In the genomic region with DNA sequence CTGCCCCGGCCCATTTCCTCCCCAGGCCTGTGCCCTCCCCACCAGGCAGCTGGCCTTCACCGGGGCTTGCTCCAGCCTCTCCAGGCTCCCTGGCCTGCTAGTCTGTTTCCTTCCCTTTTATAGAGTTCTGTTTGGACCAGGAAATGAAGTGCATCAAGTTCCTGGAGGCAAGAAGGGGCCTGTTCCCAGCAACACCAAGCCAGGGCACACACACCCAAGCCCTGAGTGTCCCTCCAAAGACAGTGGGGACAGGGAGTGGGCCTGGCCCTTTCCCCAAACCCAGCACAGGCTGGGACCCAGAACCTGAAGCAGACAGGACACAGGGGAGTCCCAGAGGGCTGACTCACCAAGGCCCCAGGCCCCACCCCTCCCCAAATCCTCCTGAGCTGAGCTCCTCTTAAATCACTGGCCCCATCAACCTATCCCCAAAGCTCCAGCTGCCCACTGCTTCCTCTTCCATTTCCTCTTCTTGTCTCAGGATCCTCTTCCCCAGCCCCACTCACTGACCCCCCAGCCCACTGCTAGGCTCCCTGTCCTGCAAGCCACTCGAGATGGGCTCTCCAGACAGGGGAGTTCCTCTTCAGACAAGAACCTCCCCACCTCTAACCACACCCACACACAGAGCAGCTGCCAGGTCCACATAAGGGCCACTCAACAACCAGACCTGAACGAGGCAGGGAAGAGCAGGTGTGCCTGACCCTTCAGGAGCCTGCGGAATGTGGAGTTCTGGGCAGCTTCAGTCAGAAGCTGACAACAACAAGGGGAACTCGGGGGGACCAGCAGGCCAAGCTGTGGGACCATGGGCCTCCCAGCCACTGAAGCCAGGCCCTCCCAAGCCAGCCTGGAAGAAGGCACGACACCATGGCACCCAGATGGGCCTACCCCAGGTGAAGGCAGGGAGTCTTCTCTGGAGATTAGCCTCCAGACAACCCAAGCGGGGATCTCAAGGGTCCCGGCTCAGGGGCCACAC, we compare ENCODE assay signal across 9 cellular contexts.
DNase-seq lines count a peak whose midpoint lies in the region; ATAC-seq and TF ChIP-seq lines count a peak whose summit lies in the region.
"Had no signal": no experiment of that assay in that cellular context is flagged by ENCODE, and none has a peak within 500 bp of the region (broad histone marks: within the 10 kb centered on the region; RNA-seq: fewer than 3 reads in every experiment).

No MANE protein-coding gene starts in this region.

- H3K27me3 Mint-ChIP-seq in activated CD8-positive, alpha-beta T cell treated with anti-CD3 and anti-CD28 coated beads, Interleukin-2, amount 10 ng/mL, durations not matched to agents 7 days and 5 days (ENCODE audit: low read depth) = peaks cover 23% of the 10 kb centered on the region
- peaks cover 5% of the 10 kb centered on the region for H3K27me3 Mint-ChIP-seq in activated CD8-positive, alpha-beta T cell treated with anti-CD3 and anti-CD28 coated beads for 36 hours
- H3K27me3 Mint-ChIP-seq in chondrocyte (ENCODE audit: low read depth) = no peaks in the 10 kb centered on the region

- CTCF ChIA-PET in activated CD8-positive, alpha-beta T cell treated with anti-CD3 and anti-CD28 coated beads, Interleukin-2, amount 10 ng/mL, durations not matched to agents 7 days and 5 days (lab: Charles Lee) = interaction anchor here (1.0 to 1.2 kb wide), 2 partner anchors 16 to 42 kb away, joined by 3 read pairs; no protein-coding TSS in a partner anchor
- CTCF ChIA-PET in activated CD8-positive, alpha-beta T cell treated with anti-CD3 and anti-CD28 coated beads for 36 hours (lab: Charles Lee) = interaction anchor here (1.6 kb wide), 1 partner anchor 139 kb away, joined by 4 read pairs; no protein-coding TSS in a partner anchor

- DNase-seq in activated CD8-positive, alpha-beta T cell treated with anti-CD3 and anti-CD28 coated beads, Interleukin-2, amount 10 ng/mL, durations not matched to agents 7 days and 5 days = no peak
- no peak for DNase-seq in activated CD8-positive, alpha-beta T cell treated with anti-CD3 and anti-CD28 coated beads for 36 hours
- DNase-seq in chondrocyte (ENCODE audit: low spot score) (no peak), retina (no peak)
- DNase-seq in activated CD4-positive, alpha-beta T cell treated with anti-CD3 and anti-CD28 coated beads for 48 hours = no peak
- DNase-seq: activated naive CD4-positive, alpha-beta T cell treated with Interleukin-2 at 50 U/mL for 16 hours had no signal

- no peak for ATAC-seq in activated CD8-positive, alpha-beta T cell treated with anti-CD3 and anti-CD28 coated beads, Interleukin-2, amount 10 ng/mL, durations not matched to agents 7 days and 5 days
- ATAC-seq in activated CD8-positive, alpha-beta T cell treated with anti-CD3 and anti-CD28 coated beads for 36 hours = no peak
- ATAC-seq in HG03139 (IDR thresholded peaks at IDR 0.05; ENCODE audit: unreplicated experiment) = no peak

- POLR2A ChIA-PET in activated CD8-positive, alpha-beta T cell treated with anti-CD3 and anti-CD28 coated beads, Interleukin-2, amount 10 ng/mL, durations not matched to agents 7 days and 5 days (lab: Charles Lee) = no interaction called here
- POLR2A ChIA-PET in activated CD8-positive, alpha-beta T cell treated with anti-CD3 and anti-CD28 coated beads for 36 hours (lab: Charles Lee) = no interaction called here

- no peak for TF ChIP-seq CTCF in activated CD8-positive, alpha-beta T cell treated with anti-CD3 and anti-CD28 coated beads for 36 hours (IDR thresholded peaks at IDR 0.05)
- no peak for TF ChIP-seq CTCF in chondrocyte (IDR thresholded peaks at IDR 0.05)

- H3K36me3 ChIP-seq in mucosa of rectum (ENCODE audit: control insufficient read depth in 2 of 2, insufficient read depth in 2 of 2, low read length in 2 of 2) (no peaks in the 10 kb centered on the region), urinary bladder (ENCODE audit: insufficient read depth) (no peaks in the 10 kb centered on the region)

- H3K4me3 ChIP-seq in mucosa of rectum (ENCODE audit: low read length in 2 of 2) = no peak overlapping the region
- no peak overlapping the region for H3K4me3 ChIP-seq in urinary bladder (ENCODE audit: low read depth, low read length)

- no peaks in the 10 kb centered on the region for H3K27me3 ChIP-seq in mucosa of rectum (ENCODE audit: control insufficient read depth in 2 of 2, insufficient read depth in 2 of 2, low read length in 2 of 2)

- no peaks in the 10 kb centered on the region for H3K9me3 Mint-ChIP-seq in activated CD8-positive, alpha-beta T cell treated with anti-CD3 and anti-CD28 coated beads, Interleukin-2, amount 10 ng/mL, durations not matched to agents 7 days and 5 days (ENCODE audit: insufficient read depth)
- H3K9me3 Mint-ChIP-seq in activated CD8-positive, alpha-beta T cell treated with anti-CD3 and anti-CD28 coated beads for 36 hours = no peaks in the 10 kb centered on the region
- no peaks in the 10 kb centered on the region for H3K9me3 Mint-ChIP-seq in chondrocyte (ENCODE audit: low read depth)

- peaks cover 1% of the 10 kb centered on the region for H3K36me3 Mint-ChIP-seq in activated CD8-positive, alpha-beta T cell treated with anti-CD3 and anti-CD28 coated beads, Interleukin-2, amount 10 ng/mL, durations not matched to agents 7 days and 5 days (ENCODE audit: low read depth)
- no peaks in the 10 kb centered on the region for H3K36me3 Mint-ChIP-seq in activated CD8-positive, alpha-beta T cell treated with anti-CD3 and anti-CD28 coated beads for 36 hours (ENCODE audit: low read depth)
- peaks cover 1% of the 10 kb centered on the region for H3K36me3 Mint-ChIP-seq in chondrocyte (ENCODE audit: low read depth)

- H3K27ac ChIP-seq in mucosa of rectum (ENCODE audit: low read depth in 2 of 2, low read length in 2 of 2) (peak overlapping the region; percentile 71 to 83), urinary bladder (ENCODE audit: low read depth) (peak overlapping the region; percentile 96)

- WGBS in urinary bladder = 37% methylated on average over 9 of the region's 9 CpGs

- peaks cover 34 to 38% of the 10 kb centered on the region in 2 donors for H3K4me1 ChIP-seq in mucosa of rectum (ENCODE audit: control insufficient read depth in 2 of 2, insufficient read depth in 2 of 2, low read length in 2 of 2)
- peaks cover 3% of the 10 kb centered on the region for H3K4me1 ChIP-seq in urinary bladder (ENCODE audit: insufficient read depth)

- no peaks in the 10 kb centered on the region for H3K9me3 ChIP-seq in mucosa of rectum (ENCODE audit: control insufficient read depth in 2 of 2, low read length in 2 of 2)

- peak overlapping the region; percentile 51 for H3K27ac Mint-ChIP-seq in activated CD8-positive, alpha-beta T cell treated with anti-CD3 and anti-CD28 coated beads, Interleukin-2, amount 10 ng/mL, durations not matched to agents 7 days and 5 days
- no peak overlapping the region for H3K27ac Mint-ChIP-seq in activated CD8-positive, alpha-beta T cell treated with anti-CD3 and anti-CD28 coated beads for 36 hours
- peak overlapping the region; percentile 94 for H3K27ac Mint-ChIP-seq in chondrocyte (ENCODE audit: unreplicated experiment)

- H3K4me3 Mint-ChIP-seq in activated CD8-positive, alpha-beta T cell treated with anti-CD3 and anti-CD28 coated beads, Interleukin-2, amount 10 ng/mL, durations not matched to agents 7 days and 5 days = no peak overlapping the region
- no peak overlapping the region for H3K4me3 Mint-ChIP-seq in activated CD8-positive, alpha-beta T cell treated with anti-CD3 and anti-CD28 coated beads for 36 hours
- peak overlapping the region; percentile 31 for H3K4me3 Mint-ChIP-seq in chondrocyte (ENCODE audit: unreplicated experiment)

- intact Hi-C loops in activated CD8-positive, alpha-beta T cell treated with anti-CD3 and anti-CD28 coated beads for 36 hours (cut with micrococcal nuclease) = no loop called here

- peak overlapping the region in 1 of 2 donors; percentile 10 for H3K9ac ChIP-seq in mucosa of rectum (ENCODE audit: low read depth in 1 of 2, low read length in 2 of 2)

- peaks cover 40% of the 10 kb centered on the region for H3K4me1 Mint-ChIP-seq in activated CD8-positive, alpha-beta T cell treated with anti-CD3 and anti-CD28 coated beads, Interleukin-2, amount 10 ng/mL, durations not matched to agents 7 days and 5 days (ENCODE audit: low read depth)
- H3K4me1 Mint-ChIP-seq in activated CD8-positive, alpha-beta T cell treated with anti-CD3 and anti-CD28 coated beads for 36 hours (ENCODE audit: low read depth) = peaks cover 2% of the 10 kb centered on the region
- peaks cover 98% of the 10 kb centered on the region for H3K4me1 Mint-ChIP-seq in chondrocyte (ENCODE audit: low read depth)
